Comparison of ENCODE assay signal across 24 cellular contexts in the genomic region with DNA sequence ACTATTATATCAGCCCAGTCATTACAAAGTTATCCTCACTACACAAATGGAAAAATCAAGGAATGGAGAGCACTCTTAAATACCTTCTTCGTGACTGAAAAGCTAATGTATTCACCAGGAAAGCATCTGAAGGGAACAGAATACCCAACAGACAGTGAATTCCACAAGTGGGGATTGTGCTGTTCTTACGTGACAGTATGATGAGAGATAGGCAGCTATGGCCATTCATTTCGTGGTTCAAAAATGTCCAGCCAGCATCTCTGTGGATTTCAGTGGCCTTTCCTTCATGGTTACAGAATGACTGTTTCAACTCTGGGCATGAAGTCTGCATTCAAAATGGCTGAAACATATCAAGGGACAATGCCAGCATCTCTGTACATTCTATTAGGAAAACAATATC.
"Had no signal": no experiment of that assay in that cellular context is flagged by ENCODE, and none has a peak within 500 bp of the region (broad histone marks: within the 10 kb centered on the region; RNA-seq: fewer than 3 reads in every experiment).

No MANE protein-coding gene starts in this region.

- H3K27me3 ChIP-seq: left lung, neural progenitor cell, ovary, right atrium auricular region, right lobe of liver, tibial nerve, upper lobe of left lung, vagina had no signal

- H3K9ac ChIP-seq: neural progenitor cell had no signal

- H3K4me2 ChIP-seq: neural progenitor cell had no signal

- DNase-seq: hippocampal formation; immature natural killer cell; kidney; left colon; left lung; lower lobe of right lung; mammary epithelial cell; mesenchymal stem cell; naive thymus-derived CD8-positive, alpha-beta T cell; nephron progenitor cell; ovary; right lobe of liver; stimulated activated CD4-positive, alpha-beta T cell treated with anti-CD3 and anti-CD28 coated beads, Interleukin-12 subunit alpha, Interleukin-12 subunit beta, amount 100 ng/mL, for 4 hours; stimulated activated CD4-positive, alpha-beta T cell treated with anti-CD3 and anti-CD28 coated beads, Interleukin-15, amount 100 ng/mL, for 24 hours; stimulated activated CD4-positive, alpha-beta T cell treated with anti-CD3 and anti-CD28 coated beads, Interleukin-2, amount 100 ng/mL, for 24 hours; stimulated activated CD4-positive, alpha-beta T cell treated with anti-CD3 and anti-CD28 coated beads, Interleukin-4, amount 100 ng/mL, for 24 hours; stimulated activated naive CD4-positive, alpha-beta T cell; upper lobe of left lung had no signal

- H3K4me3 ChIP-seq: left lung, lower lobe of right lung, neural progenitor cell, ovary, right atrium auricular region, right lobe of liver, skin epidermis, tibial nerve, upper lobe of left lung, vagina had no signal

- H3K27ac ChIP-seq: left lung, lower lobe of right lung, neural progenitor cell, ovary, right atrium auricular region, right lobe of liver, skin epidermis, upper lobe of left lung, vagina had no signal

- H3K36me3 ChIP-seq: left lung, lower lobe of right lung, neural progenitor cell, ovary, right atrium auricular region, right lobe of liver, tibial nerve, upper lobe of left lung, vagina had no signal

- H2AFZ ChIP-seq: neural progenitor cell had no signal

- ATAC-seq: left colon; left lung; lower lobe of right lung; naive thymus-derived CD8-positive, alpha-beta T cell; right lobe of liver; stimulated activated effector memory CD8-positive, alpha-beta T cell treated with anti-CD3 and anti-CD28 coated beads, Interleukin-12 subunit alpha, Interleukin-12 subunit beta, amount 100 ng/mL, for 72 hours had no signal

- H3K4me1 ChIP-seq: left lung, lower lobe of right lung, neural progenitor cell, right lobe of liver had no signal

- H3K9me3 ChIP-seq: lower lobe of right lung, ovary, right lobe of liver, vagina had no signal
